In the genomic region with DNA sequence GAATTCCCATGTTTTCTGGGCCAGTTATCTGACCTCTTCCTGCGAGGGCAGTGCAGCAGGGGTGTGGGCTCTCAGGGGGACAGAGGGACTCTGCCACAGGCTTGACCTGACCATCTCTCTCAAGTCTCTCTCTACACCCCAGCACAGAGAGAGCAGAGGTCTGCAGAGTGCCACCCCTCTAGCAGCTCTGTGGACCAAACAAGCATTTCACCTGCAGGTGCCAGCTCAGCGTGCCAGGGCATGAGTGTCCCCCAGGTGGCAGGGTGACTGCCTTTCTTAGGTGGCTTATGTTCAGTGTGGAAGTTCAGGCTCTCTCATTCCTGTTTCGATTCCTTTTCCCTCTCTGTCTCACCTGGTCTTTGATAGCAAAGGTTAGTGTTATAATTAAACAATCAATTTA, we compare ENCODE assay signal across 26 cellular contexts.
DNase-seq lines count a peak whose midpoint lies in the region; ATAC-seq, FAIRE-seq and TF ChIP-seq lines count a peak whose summit lies in the region.
"Had no signal": no experiment of that assay in that cellular context is flagged by ENCODE, and none has a peak within 500 bp of the region (broad histone marks: within the 10 kb centered on the region; RNA-seq: fewer than 3 reads in every experiment).

No MANE protein-coding gene starts in this region.

- DNase-seq in NCI-H1417 (lab: John Stamatoyannopoulos, UW) (peak in 2 of 3 experiments; percentile 40 to 75), NCI-H1417 treated with DMSO at 0.1 percent for 48 hours (lab: John Stamatoyannopoulos, UW) (no peak), glomerular visceral epithelial cell (ENCODE audit: extremely low spot score) (no peak), RCC 7860 (ENCODE audit: low spot score) (no peak), HFFc6 (no peak)
- DNase-seq in Jurkat, Clone E6-1 (ENCODE audit: low read depth, low spot score): peak; percentile 1
- no peak for DNase-seq in stimulated activated effector memory CD8-positive, alpha-beta T cell treated with anti-CD3 and anti-CD28 coated beads, Interleukin-12 subunit alpha, Interleukin-12 subunit beta, amount 100 ng/mL, for 72 hours (ENCODE audit: low spot score in 2 of 2)
- DNase-seq: activated CD4-positive, alpha-beta memory T cell treated with anti-CD3 and anti-CD28 coated beads, Interleukin-2, amount 10 ng/mL, durations not matched to agents 7 days and 5 days; activated naive CD4-positive, alpha-beta T cell treated with anti-CD3 and anti-CD28 coated beads for 36 hours; activated T-cell treated with anti-CD3 and anti-CD28 coated beads, Interleukin-2, amount 50 U/mL, for 1 hour; aorta; DMS 273 treated with DMSO at 0.1 percent for 48 hours; kidney glomerular epithelial cell; MV-4-11; NCI-H446; psoas muscle; stimulated activated CD4-positive, alpha-beta T cell treated with anti-CD3 and anti-CD28 coated beads, Interleukin-4, amount 100 ng/mL, for 24 hours; T-cell had no signal

- H3K9me3 Mint-ChIP-seq in brain (peaks cover 0 to 7% (median 0%) of the 10 kb centered on the region in 5 experiments), HFFc6 (peaks cover 39% of the 10 kb centered on the region)
- peaks cover 3% of the 10 kb centered on the region for H3K9me3 Mint-ChIP-seq in stimulated activated effector memory CD8-positive, alpha-beta T cell treated with anti-CD3 and anti-CD28 coated beads, Interleukin-12 subunit alpha, Interleukin-12 subunit beta, amount 100 ng/mL, for 72 hours
- H3K9me3 Mint-ChIP-seq: activated CD4-positive, alpha-beta memory T cell treated with anti-CD3 and anti-CD28 coated beads, Interleukin-2, amount 10 ng/mL, durations not matched to agents 7 days and 5 days; activated naive CD4-positive, alpha-beta T cell treated with anti-CD3 and anti-CD28 coated beads for 36 hours had no signal

- TF ChIP-seq CTCF in brain (conservative IDR thresholded peaks at IDR 0.05): no peak
- no peak for TF ChIP-seq CTCF in HFFc6 (IDR thresholded peaks at IDR 0.05)

- H3K27me3 Mint-ChIP-seq in brain: no peaks in the 10 kb centered on the region
- no peaks in the 10 kb centered on the region; the same call in 1 of the 2 replicates for H3K27me3 Mint-ChIP-seq in HFFc6 (ENCODE audit: insufficient read depth)

- ATAC-seq in stimulated activated effector memory CD8-positive, alpha-beta T cell treated with anti-CD3 and anti-CD28 coated beads, Interleukin-12 subunit alpha, Interleukin-12 subunit beta, amount 100 ng/mL, for 72 hours: peak; percentile 24
- ATAC-seq: psoas muscle, T-cell, WTC11 had no signal

- H3K27ac Mint-ChIP-seq in brain (peak overlapping the region in 3 of 5 experiments; percentile 31 to 55 (median 44)), HFFc6 (no peak overlapping the region)
- no peak overlapping the region for H3K27ac Mint-ChIP-seq in stimulated activated effector memory CD8-positive, alpha-beta T cell treated with anti-CD3 and anti-CD28 coated beads, Interleukin-12 subunit alpha, Interleukin-12 subunit beta, amount 100 ng/mL, for 72 hours
- H3K27ac Mint-ChIP-seq: activated CD4-positive, alpha-beta memory T cell treated with anti-CD3 and anti-CD28 coated beads, Interleukin-2, amount 10 ng/mL, durations not matched to agents 7 days and 5 days; activated naive CD4-positive, alpha-beta T cell treated with anti-CD3 and anti-CD28 coated beads for 36 hours; T-cell; WTC11 had no signal

- H3K4me1 Mint-ChIP-seq in brain: peaks cover 21% of the 10 kb centered on the region
- no peaks in the 10 kb centered on the region for H3K4me1 Mint-ChIP-seq in stimulated activated effector memory CD8-positive, alpha-beta T cell treated with anti-CD3 and anti-CD28 coated beads, Interleukin-12 subunit alpha, Interleukin-12 subunit beta, amount 100 ng/mL, for 72 hours
- no peaks in the 10 kb centered on the region for H3K4me1 Mint-ChIP-seq in HFFc6 (ENCODE audit: low read depth)
- H3K4me1 Mint-ChIP-seq: activated CD4-positive, alpha-beta memory T cell treated with anti-CD3 and anti-CD28 coated beads, Interleukin-2, amount 10 ng/mL, durations not matched to agents 7 days and 5 days; T-cell had no signal

- H3K4me3 Mint-ChIP-seq in brain (no peak overlapping the region), HFFc6 (no peak overlapping the region)
- H3K4me3 Mint-ChIP-seq in stimulated activated effector memory CD8-positive, alpha-beta T cell treated with anti-CD3 and anti-CD28 coated beads, Interleukin-12 subunit alpha, Interleukin-12 subunit beta, amount 100 ng/mL, for 72 hours: no peak overlapping the region
- H3K4me3 Mint-ChIP-seq: activated CD4-positive, alpha-beta memory T cell treated with anti-CD3 and anti-CD28 coated beads, Interleukin-2, amount 10 ng/mL, durations not matched to agents 7 days and 5 days; activated naive CD4-positive, alpha-beta T cell treated with anti-CD3 and anti-CD28 coated beads for 36 hours; T-cell; WTC11 had no signal

- peaks cover under 1% of the 10 kb centered on the region for H3K36me3 Mint-ChIP-seq in brain
- H3K36me3 Mint-ChIP-seq in stimulated activated effector memory CD8-positive, alpha-beta T cell treated with anti-CD3 and anti-CD28 coated beads, Interleukin-12 subunit alpha, Interleukin-12 subunit beta, amount 100 ng/mL, for 72 hours: no peaks in the 10 kb centered on the region
- H3K36me3 Mint-ChIP-seq in HFFc6 (ENCODE audit: low read depth): no peaks in the 10 kb centered on the region
- H3K36me3 Mint-ChIP-seq: T-cell had no signal

- no peak for FAIRE-seq in RCC 7860 (lab: Jason Lieb, UNC)
- FAIRE-seq: A204.1, GM18507 had no signal

- no peak overlapping the region for H3K4me3 ChIP-seq in Jurkat, Clone E6-1 (ENCODE audit: low read length)
- H3K4me3 ChIP-seq: BLaER1, HAP-1, psoas muscle, smooth muscle cell, suprapubic skin had no signal

Comparison
In these comparisons a context has a peak if more than half of its experiments do, and no peak if none do; other contexts are left out.
1. DNase-seq: peak in NCI-H1417 (2 of 3) and Jurkat, Clone E6-1 (single experiment); none in NCI-H1417 treated with DMSO at 0.1 percent for 48 hours (single experiment), stimulated activated effector memory CD8-positive, alpha-beta T cell treated with anti-CD3 and anti-CD28 coated beads, Interleukin-12 subunit alpha, Interleukin-12 subunit beta, amount 100 ng/mL, for 72 hours (0 of 2), glomerular visceral epithelial cell (single experiment), RCC 7860 (single experiment) and HFFc6 (single experiment).
2. H3K27ac Mint-ChIP-seq: peak in brain (3 of 5); none in stimulated activated effector memory CD8-positive, alpha-beta T cell treated with anti-CD3 and anti-CD28 coated beads, Interleukin-12 subunit alpha, Interleukin-12 subunit beta, amount 100 ng/mL, for 72 hours (single experiment) and HFFc6 (single experiment).